Comparison of ENCODE assay signal across 8 cellular contexts in the genomic region with DNA sequence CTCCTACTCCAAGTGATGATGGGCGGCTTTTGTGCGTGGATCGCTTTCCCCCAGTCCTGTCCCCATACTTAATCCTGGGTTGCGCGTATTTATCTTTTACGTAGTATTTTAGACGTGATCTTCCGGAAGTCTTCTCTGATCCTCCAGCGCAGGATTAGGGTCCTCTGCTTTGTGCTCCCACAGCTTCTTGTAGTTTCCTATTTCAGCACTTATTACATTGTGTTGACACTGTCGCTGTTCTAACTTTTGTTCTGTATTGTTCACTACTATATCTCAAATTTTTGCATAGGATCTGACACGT. TPM values are rescaled to one million over a fixed set of nuclear protein-coding genes. Genes with fewer than 3 reads are reported as not detected.
A peak's percentile ranks its signal among the peaks of the same experiment; 100 is the strongest.
DNase-seq lines count a peak whose midpoint lies in the region; ATAC-seq, FAIRE-seq and TF ChIP-seq lines count a peak whose summit lies in the region.

No MANE protein-coding gene starts in this region.

- TF ChIP-seq CTCF in endodermal cell (conservative IDR thresholded peaks at IDR 0.05), result no peak
- TF ChIP-seq CTCF in pancreas (IDR thresholded peaks at IDR 0.05), result no peak
- TF ChIP-seq CTCF in omental fat pad (IDR thresholded peaks at IDR 0.05), result no peak

- H3K36me3 Mint-ChIP-seq in endodermal cell (ENCODE audit: low read depth), result peaks cover 57% of the 10 kb centered on the region

- H3K36me3 ChIP-seq in ES-I3 (ENCODE audit: insufficient read depth, low read length) (peaks cover 22% of the 10 kb centered on the region), endodermal cell (ENCODE audit: control insufficient read depth, insufficient read depth, low read length) (peaks cover 69% of the 10 kb centered on the region), pancreas (peaks cover 0 to 49% (median 10%) of the 10 kb centered on the region in 3 donors)

- peaks cover 9% of the 10 kb centered on the region for H3K4me1 Mint-ChIP-seq in endodermal cell

- no peaks in the 10 kb centered on the region for H3K9me3 Mint-ChIP-seq in endodermal cell

- H3K4me3 ChIP-seq in endodermal cell (ENCODE audit: low read length) (peak overlapping the region; percentile 99), pancreas (peak overlapping the region; percentile 68 to 98 (median 80))

- no peaks in the 10 kb centered on the region for H3K27me3 Mint-ChIP-seq in endodermal cell (ENCODE audit: insufficient read depth)

- ATAC-seq in pancreas (no peak), omental fat pad (ENCODE audit: low FRiP score) (no peak)

- peak overlapping the region; percentile 88 for H3K4me3 Mint-ChIP-seq in endodermal cell

- intact Hi-C loops in pancreas (cut with DNase I), result no loop called here

- H3K4me1 ChIP-seq in ES-I3 (ENCODE audit: insufficient read depth, low read length) (peaks cover 4% of the 10 kb centered on the region; the same call in 1 of the 2 replicates), endodermal cell (ENCODE audit: control insufficient read depth, insufficient read depth, low read length) (peaks cover 3% of the 10 kb centered on the region), pancreas (peaks cover 0 to 12% (median 6%) of the 10 kb centered on the region in 3 donors)

- H3K9ac ChIP-seq in ES-I3 (ENCODE audit: low read depth, low read length) (peak overlapping the region; percentile 89), endodermal cell (ENCODE audit: extremely low read depth, low read length, poor library complexity, severe bottlenecking) (peak overlapping the region; percentile 87)

- no peaks in the 10 kb centered on the region for H3K27me3 ChIP-seq in endodermal cell (ENCODE audit: control insufficient read depth, insufficient read depth, low read length, poor library complexity, severe bottlenecking)
- H3K27me3 ChIP-seq in pancreas, result no peaks in the 10 kb centered on the region

- H3K9me3 ChIP-seq in ES-I3 (ENCODE audit: control insufficient read depth, insufficient read depth, low read length) (no peaks in the 10 kb centered on the region), endodermal cell (ENCODE audit: control insufficient read depth, low read length) (no peaks in the 10 kb centered on the region), pancreas (no peaks in the 10 kb centered on the region)

- peak; percentile 29 for DNase-seq in NCI-H2227 treated with DMSO at 0.1 percent for 48 hours (lab: John Stamatoyannopoulos, UW)
- DNase-seq in endodermal cell, result no peak
- no peak for DNase-seq in pancreas
- DNase-seq in retina, result no peak
- no peak for DNase-seq in NCI-H1417 treated with DMSO at 0.1 percent for 48 hours (lab: John Stamatoyannopoulos, UW)
- no peak for DNase-seq in GOT3 (lab: John Stamatoyannopoulos, UW)
- no peak for DNase-seq in omental fat pad (ENCODE audit: low spot score)

- H3K27ac Mint-ChIP-seq in endodermal cell, result peak overlapping the region; percentile 94

- whole genome bisulfite sequencing in endodermal cell (ENCODE audit: insufficient coverage in 1 of 2, insufficient read length in 1 of 2), 2 experiments, result 1 to 8% methylated on average over 9 to 11 of the region's 11 CpGs
- 1% methylated on average over 11 of the region's 11 CpGs for WGBS in pancreas, 2 donors

- FAIRE-seq in pancreas (lab: Jason Lieb, UNC), result no peak

- H3K27ac ChIP-seq in endodermal cell (ENCODE audit: low read depth, low read length) (peak overlapping the region; percentile 73), pancreas (peak overlapping the region in 2 of 4 donors; percentile 68 to 75)

RNA-seq across cellular contexts. Expression of gene IK, which starts 0.5 kb away (rescaled TPM):
- 10 to 100 TPM; 68.9 to 76.8 TPM for total RNA-seq in endodermal cell
- 87.9 TPM for polyA plus RNA-seq in endodermal cell (2013, experiment 1 of 2)
- 81.6 TPM for polyA plus RNA-seq in endodermal cell (2013, experiment 2 of 2)
- total RNA-seq in pancreas, result 10 to 100 TPM; 25.1 to 43.5 (median 28.1) TPM
- polyA plus RNA-seq in pancreas, result 10 to 100 TPM; 31.2 to 53.4 TPM
- total RNA-seq in omental fat pad, result 100 to 1,000 TPM in 2 of 4 donors, 10 to 100 TPM in 2; 76.0 to 129 (median 105) TPM

RNA-seq across cellular contexts. Expression of gene NDUFA2, which starts 0.7 kb away (rescaled TPM):
- total RNA-seq in endodermal cell (10 to 100 TPM; 75.5 to 82.2 TPM), pancreas (10 to 100 TPM; 20.7 to 31.9 (median 24.2) TPM), omental fat pad (10 to 100 TPM; 39.3 to 79.3 (median 62.2) TPM)
- polyA plus RNA-seq in endodermal cell (2013, experiment 1 of 2), result 92.4 TPM
- 91.2 TPM for polyA plus RNA-seq in endodermal cell (2013, experiment 2 of 2)
- 100 to 1,000 TPM; 106 to 125 TPM for polyA plus RNA-seq in pancreas

RNA-seq across cellular contexts. Expression of gene TMCO6, which starts 8.8 kb away (rescaled TPM):
- total RNA-seq in endodermal cell, result 10 to 100 TPM; 29.3 to 34.6 TPM
- 25.6 TPM for polyA plus RNA-seq in endodermal cell (2013, experiment 1 of 2)
- 22.8 TPM for polyA plus RNA-seq in endodermal cell (2013, experiment 2 of 2)
- 10 to 100 TPM in 1 of 6 donors, 1 to 10 TPM in 5; 5.5 to 12.3 (median 8.0) TPM for total RNA-seq in pancreas
- polyA plus RNA-seq in pancreas, result 10 to 100 TPM; 17.2 to 19.7 TPM
- 10 to 100 TPM; 18.7 to 96.9 (median 29.8) TPM for total RNA-seq in omental fat pad

RNA-seq across cellular contexts. Expression of gene CD14, which starts 15.1 kb away (rescaled TPM):
- total RNA-seq in endodermal cell (under 1 TPM in 1 of 2 donors, not detected in 1; 0.18 TPM), pancreas (10 to 100 TPM in 3 of 6 donors, 1 to 10 TPM in 3; 4.3 to 45.8 (median 16.1) TPM), omental fat pad (100 to 1,000 TPM; 129 to 173 (median 158) TPM)
- polyA plus RNA-seq in endodermal cell (2013, experiment 1 of 2), result 0.36 TPM
- 0.79 TPM for polyA plus RNA-seq in endodermal cell (2013, experiment 2 of 2)
- 10 to 100 TPM; 11.8 to 17.6 TPM for polyA plus RNA-seq in pancreas

RNA-seq across cellular contexts. Expression of gene WDR55, which starts 16.6 kb away (rescaled TPM):
- total RNA-seq in endodermal cell (10 to 100 TPM; 20.4 to 23.1 TPM), pancreas (10 to 100 TPM; 10.2 to 14.1 (median 11.9) TPM), omental fat pad (10 to 100 TPM; 21.2 to 29.9 (median 25.2) TPM)
- 15.6 TPM for polyA plus RNA-seq in endodermal cell (2013, experiment 1 of 2)
- polyA plus RNA-seq in endodermal cell (2013, experiment 2 of 2), result 15.9 TPM
- 10 to 100 TPM; 17.1 to 19.2 TPM for polyA plus RNA-seq in pancreas
